ENCODE assay signal across 15 cellular contexts in genomic region chr12:52345041-52345440, GRCh38. TPM values are rescaled to one million over a fixed set of nuclear protein-coding genes. Genes with fewer than 3 reads are reported as not detected.
"Had no signal": no experiment of that assay in that cellular context is flagged by ENCODE, and none has a peak within 500 bp of the region (broad histone marks: within the 10 kb centered on the region; RNA-seq: fewer than 3 reads in every experiment).

No MANE protein-coding gene starts in this region.

RNA-seq across cellular contexts. Expression of gene KRT85, which starts 22.2 kb away (rescaled TPM):
- total RNA-seq: activated CD4-positive, alpha-beta memory T cell treated with anti-CD3 and anti-CD28 coated beads, Interleukin-2, amount 10 ng/mL, durations not matched to agents 7 days and 5 days; activated CD4-positive, alpha-beta T cell treated with anti-CD3 and anti-CD28 coated beads, Interleukin-2, amount 10 ng/mL, durations not matched to agents 7 days and 5 days; activated naive CD4-positive, alpha-beta T cell treated with anti-CD3 and anti-CD28 coated beads, Interleukin-2, amount 50 U/mL, for 72 hours; activated naive CD8-positive, alpha-beta T cell treated with anti-CD3 and anti-CD28 coated beads, Interleukin-2, amount 10 ng/mL, durations not matched to agents 7 days and 5 days; activated T-cell treated with anti-CD3 and anti-CD28 coated beads, Interleukin-2, amount 50 U/mL, for 72 hours; ascending aorta; bronchial epithelial cell; chondrocyte; dermis blood vessel endothelial cell; esophagus muscularis mucosa; foreskin keratinocyte; gastrocnemius medialis; heart left ventricle; T-helper 17 cell; WTC11 had no signal
- polyA plus RNA-seq: foreskin keratinocyte, heart left ventricle had no signal

RNA-seq across cellular contexts. Expression of gene KRT83, which starts 23.8 kb away (rescaled TPM):
- total RNA-seq: activated CD4-positive, alpha-beta memory T cell treated with anti-CD3 and anti-CD28 coated beads, Interleukin-2, amount 10 ng/mL, durations not matched to agents 7 days and 5 days; activated CD4-positive, alpha-beta T cell treated with anti-CD3 and anti-CD28 coated beads, Interleukin-2, amount 10 ng/mL, durations not matched to agents 7 days and 5 days; activated naive CD4-positive, alpha-beta T cell treated with anti-CD3 and anti-CD28 coated beads, Interleukin-2, amount 50 U/mL, for 72 hours; activated naive CD8-positive, alpha-beta T cell treated with anti-CD3 and anti-CD28 coated beads, Interleukin-2, amount 10 ng/mL, durations not matched to agents 7 days and 5 days; activated T-cell treated with anti-CD3 and anti-CD28 coated beads, Interleukin-2, amount 50 U/mL, for 72 hours; ascending aorta; bronchial epithelial cell; chondrocyte; dermis blood vessel endothelial cell; esophagus muscularis mucosa; foreskin keratinocyte; heart left ventricle; T-helper 17 cell; WTC11 had no signal
- polyA plus RNA-seq: foreskin keratinocyte, heart left ventricle had no signal

RNA-seq across cellular contexts. Expression of gene KRT84, which starts 40.4 kb away (rescaled TPM):
- total RNA-seq: activated CD4-positive, alpha-beta memory T cell treated with anti-CD3 and anti-CD28 coated beads, Interleukin-2, amount 10 ng/mL, durations not matched to agents 7 days and 5 days; activated CD4-positive, alpha-beta T cell treated with anti-CD3 and anti-CD28 coated beads, Interleukin-2, amount 10 ng/mL, durations not matched to agents 7 days and 5 days; activated naive CD4-positive, alpha-beta T cell treated with anti-CD3 and anti-CD28 coated beads, Interleukin-2, amount 50 U/mL, for 72 hours; activated naive CD8-positive, alpha-beta T cell treated with anti-CD3 and anti-CD28 coated beads, Interleukin-2, amount 10 ng/mL, durations not matched to agents 7 days and 5 days; activated T-cell treated with anti-CD3 and anti-CD28 coated beads, Interleukin-2, amount 50 U/mL, for 72 hours; ascending aorta; bronchial epithelial cell; chondrocyte; dermis blood vessel endothelial cell; esophagus muscularis mucosa; foreskin keratinocyte; gastrocnemius medialis; heart left ventricle; T-helper 17 cell; WTC11 had no signal
- polyA plus RNA-seq: foreskin keratinocyte, heart left ventricle had no signal

RNA-seq across cellular contexts. Expression of gene KRT81, which starts 53.7 kb away (rescaled TPM):
- total RNA-seq: activated CD4-positive, alpha-beta memory T cell treated with anti-CD3 and anti-CD28 coated beads, Interleukin-2, amount 10 ng/mL, durations not matched to agents 7 days and 5 days; activated CD4-positive, alpha-beta T cell treated with anti-CD3 and anti-CD28 coated beads, Interleukin-2, amount 10 ng/mL, durations not matched to agents 7 days and 5 days; activated naive CD4-positive, alpha-beta T cell treated with anti-CD3 and anti-CD28 coated beads, Interleukin-2, amount 50 U/mL, for 72 hours; activated naive CD8-positive, alpha-beta T cell treated with anti-CD3 and anti-CD28 coated beads, Interleukin-2, amount 10 ng/mL, durations not matched to agents 7 days and 5 days; activated T-cell treated with anti-CD3 and anti-CD28 coated beads, Interleukin-2, amount 50 U/mL, for 72 hours; ascending aorta; dermis blood vessel endothelial cell; foreskin keratinocyte; gastrocnemius medialis; heart left ventricle; T-helper 17 cell had no signal
- polyA plus RNA-seq: heart left ventricle had no signal
